Comparison of ENCODE assay signal across 13 cellular contexts in the genomic region with DNA sequence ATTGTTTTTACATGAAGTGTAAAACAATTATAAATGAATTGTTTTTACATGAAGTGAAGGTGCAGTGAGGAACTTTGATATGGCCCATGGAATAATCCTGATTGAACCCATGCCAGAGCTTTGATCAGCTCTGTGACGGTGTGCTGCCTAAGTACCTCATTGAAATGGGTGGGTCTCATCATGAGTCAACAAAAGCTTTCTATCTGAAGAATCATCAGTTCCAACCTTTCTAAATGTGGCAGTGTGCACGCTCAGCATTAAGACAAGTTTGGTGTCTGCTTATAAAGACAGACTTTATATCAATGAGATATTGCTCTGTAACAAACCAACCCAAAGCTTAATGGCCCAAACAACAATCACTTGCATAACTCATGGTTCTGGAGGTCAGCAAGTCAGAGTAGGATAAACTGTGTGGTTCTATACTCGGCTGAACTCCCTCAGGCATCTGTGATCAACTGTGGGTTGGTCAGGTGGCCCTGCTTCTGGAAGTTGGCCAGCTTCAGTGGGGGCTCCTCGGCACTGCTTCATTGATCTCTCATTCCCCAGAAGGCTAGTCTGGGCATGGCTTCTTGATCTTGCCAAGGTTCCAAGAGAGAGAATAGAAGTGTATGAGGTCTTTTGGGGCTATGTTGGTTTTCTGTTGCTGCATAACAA.
"Had no signal": no experiment of that assay in that cellular context is flagged by ENCODE, and none has a peak within 500 bp of the region (broad histone marks: within the 10 kb centered on the region; RNA-seq: fewer than 3 reads in every experiment).

No MANE protein-coding gene starts in this region.

- H3K27ac Mint-ChIP-seq: natural killer cell treated with Interleukin-12 subunit alpha and Interleukin-12 subunit beta and Interleukin-15 and Interleukin-18, amount 100 ng/mL, for 72 hours; stimulated activated naive B cell treated with anti-CD40 and anti-IgM and Interleukin-4, amounts not matched to agents 10 μg/mL and 1 μg/mL and 100 μg/mL, for 72 hours; T-helper 2 cell treated with Interferon-gamma antibody and Interleukin-4, amounts not matched to agents 5 μg/mL and 100 μg/mL, for 36 hours had no signal

- DNase-seq: activated naive CD4-positive, alpha-beta T cell; activated T-cell treated with anti-CD3 and anti-CD28 coated beads for 4 hours; anterior cingulate cortex; brain microvascular endothelial cell; cerebellar nuclear complex; effector CD8-positive, alpha-beta T cell; kidney; posterior cingulate gyrus; stimulated activated CD4-positive, alpha-beta T cell treated with anti-CD3 and anti-CD28 coated beads, Interleukin-4, amount 100 ng/mL, for 1 hour; stimulated activated naive B cell treated with anti-CD40 and anti-IgM and Interleukin-4, amounts not matched to agents 10 μg/mL and 1 μg/mL and 100 μg/mL, for 72 hours; tibial artery had no signal

- H3K9me3 ChIP-seq: tibial artery had no signal

- H3K36me3 Mint-ChIP-seq: natural killer cell treated with Interleukin-12 subunit alpha and Interleukin-12 subunit beta and Interleukin-15 and Interleukin-18, amount 100 ng/mL, for 72 hours; stimulated activated naive B cell treated with anti-CD40 and anti-IgM and Interleukin-4, amounts not matched to agents 10 μg/mL and 1 μg/mL and 100 μg/mL, for 72 hours had no signal

- H3K4me3 Mint-ChIP-seq: natural killer cell treated with Interleukin-12 subunit alpha and Interleukin-12 subunit beta and Interleukin-15 and Interleukin-18, amount 100 ng/mL, for 72 hours; stimulated activated naive B cell treated with anti-CD40 and anti-IgM and Interleukin-4, amounts not matched to agents 10 μg/mL and 1 μg/mL and 100 μg/mL, for 72 hours; T-helper 2 cell treated with Interferon-gamma antibody and Interleukin-4, amounts not matched to agents 5 μg/mL and 100 μg/mL, for 36 hours had no signal

- H3K27me3 ChIP-seq: brain microvascular endothelial cell, tibial artery had no signal

- H3K27ac ChIP-seq: brain microvascular endothelial cell, tibial artery had no signal

- H3K36me3 ChIP-seq: brain microvascular endothelial cell, tibial artery had no signal

- H3K9me3 Mint-ChIP-seq: natural killer cell treated with Interleukin-12 subunit alpha and Interleukin-12 subunit beta and Interleukin-15 and Interleukin-18, amount 100 ng/mL, for 72 hours; stimulated activated naive B cell treated with anti-CD40 and anti-IgM and Interleukin-4, amounts not matched to agents 10 μg/mL and 1 μg/mL and 100 μg/mL, for 72 hours; T-helper 2 cell treated with Interferon-gamma antibody and Interleukin-4, amounts not matched to agents 5 μg/mL and 100 μg/mL, for 36 hours had no signal

- H3K4me3 ChIP-seq: tibial artery had no signal

- H3K27me3 Mint-ChIP-seq: natural killer cell treated with Interleukin-12 subunit alpha and Interleukin-12 subunit beta and Interleukin-15 and Interleukin-18, amount 100 ng/mL, for 72 hours; stimulated activated naive B cell treated with anti-CD40 and anti-IgM and Interleukin-4, amounts not matched to agents 10 μg/mL and 1 μg/mL and 100 μg/mL, for 72 hours had no signal
